ENCODE assay signal across 34 cellular contexts in genomic region chr4:187085339-187085738, GRCh38.
DNase-seq lines count a peak whose midpoint lies in the region; ATAC-seq, FAIRE-seq and TF ChIP-seq lines count a peak whose summit lies in the region.
"Had no signal": no experiment of that assay in that cellular context is flagged by ENCODE, and none has a peak within 500 bp of the region (broad histone marks: within the 10 kb centered on the region; RNA-seq: fewer than 3 reads in every experiment).

No MANE protein-coding gene starts in this region.

- H4K20me1 ChIP-seq in HepG2 (ENCODE audit: insufficient read depth, low read length) (no peaks in the 10 kb centered on the region), IMR-90 (ENCODE audit: insufficient read depth, low read length) (no peaks in the 10 kb centered on the region), K562 (replicated peaks; ENCODE audit: control insufficient read depth, insufficient read depth, low read length) (no peaks in the 10 kb centered on the region)
- H4K20me1 ChIP-seq: BLaER1; BLaER1 treated with 17β-estradiol and CSF1 and Interleukin-3, amounts not matched to agents 10 nM and 100 nM had no signal

- no peak for DNase-seq in HepG2 (ENCODE audit: low spot score)
- no peak for DNase-seq in right lobe of liver
- no peak for DNase-seq in A549 (ENCODE audit: low read depth in 1 of 2, low spot score in 1 of 2)
- DNase-seq in IMR-90: no peak
- no peak for DNase-seq in K562 (ENCODE audit: extremely low read depth in 1 of 4, low spot score in 3 of 4)
- DNase-seq in sigmoid colon: no peak
- DNase-seq in left lobe of liver (ENCODE audit: low spot score): no peak
- no peak for DNase-seq in GM20000 (ENCODE audit: low spot score)
- DNase-seq: 8988T; ACHN; AML-193; BE2C; C1 segment of cervical spinal cord; Caco-2; Calu3; CD4-positive, alpha-beta memory T cell; CD4-positive, alpha-beta T cell; CD4-positive, CD25-positive, alpha-beta regulatory T cell; CD8-positive, alpha-beta memory T cell; CD8-positive, alpha-beta T cell; COR-L47; DMS 273 treated with DMSO at 0.1 percent for 48 hours; DMS153; DMS53; DMS79; DMS79 treated with DMSO at 0.1 percent for 48 hours; DND-41; EL had no signal

- no peaks in the 10 kb centered on the region for H3K79me1 ChIP-seq in IMR-90 (ENCODE audit: low read depth in 1 of 2, low read length in 2 of 2)

- WGBS in HepG2 (ENCODE audit: low lambda C conversion rate): 77% methylated on average over 3 of the region's 3 CpGs
- WGBS in right lobe of liver (ENCODE audit: insufficient coverage, low coverage, low lambda C conversion rate, missing lambda C conversion rate): 68% methylated on average over 3 of the region's 3 CpGs
- WGBS in A549 (ENCODE audit: missing lambda C conversion rate): 85% methylated on average over 3 of the region's 3 CpGs
- WGBS in IMR-90 (ENCODE audit: extremely low coverage in 2 of 2, insufficient read length in 1 of 2), 2 experiments: no CpG with 5 or more reads among the region's 3 CpGs
- 3% methylated on average over 3 of the region's 3 CpGs for WGBS in K562 (ENCODE audit: insufficient coverage, low coverage, missing lambda C conversion rate)
- WGBS in sigmoid colon, 2 donors: 93 to 97% methylated on average over 3 of the region's 3 CpGs

- H3K9me3 ChIP-seq in HepG2 (ENCODE audit: low read length) (no peaks in the 10 kb centered on the region), right lobe of liver (no peaks in the 10 kb centered on the region), A549 (no peaks in the 10 kb centered on the region), IMR-90 (ENCODE audit: control insufficient read depth, insufficient read depth, low read length) (no peaks in the 10 kb centered on the region), K562 (replicated peaks; ENCODE audit: control insufficient read depth, insufficient read depth, low read depth, low read length) (no peaks in the 10 kb centered on the region), sigmoid colon (no peaks in the 10 kb centered on the region)
- H3K9me3 ChIP-seq: BE2C; BLaER1; BLaER1 treated with 17β-estradiol and CSF1 and Interleukin-3, amounts not matched to agents 10 nM and 100 nM; Caco-2 had no signal

- no peak for TF ChIP-seq RAD21 in HepG2 (CRISPR knock-in tag; IDR thresholded peaks at IDR 0.05)
- no peak for TF ChIP-seq RAD21 in A549 (conservative IDR thresholded peaks at IDR 0.05 in 1 of 2, IDR thresholded peaks at IDR 0.05 in 1 of 2)
- no peak for TF ChIP-seq RAD21 in IMR-90 (IDR thresholded peaks at IDR 0.05; ENCODE audit: low read length)
- no peak for TF ChIP-seq RAD21 in K562 (CRISPR knock-in tag; conservative IDR thresholded peaks at IDR 0.05 in 1 of 2, IDR thresholded peaks at IDR 0.05 in 1 of 2)

- FAIRE-seq in HepG2 (lab: Jason Lieb, UNC) (no peak), A549 (lab: Jason Lieb, UNC) (no peak), K562 (lab: Jason Lieb, UNC) (no peak)
- FAIRE-seq: A204.1, D721Med had no signal

- TF ChIP-seq POLR2A in HepG2 (IDR thresholded peaks at IDR 0.05; ENCODE audit: insufficient read depth in 1 of 2, low read depth in 2 of 2, low read length in 2 of 2) (no peak), right lobe of liver (IDR thresholded peaks at IDR 0.05) (no peak), A549 (IDR thresholded peaks at IDR 0.05; ENCODE audit: low read length) (no peak), IMR-90 (IDR thresholded peaks at IDR 0.05; ENCODE audit: low read depth, low read length) (no peak), K562 (conservative IDR thresholded peaks at IDR 0.05) (no peak), sigmoid colon (IDR thresholded peaks at IDR 0.05) (no peak)

- no peak overlapping the region for H3K23ac ChIP-seq in IMR-90 (ENCODE audit: low read depth, low read length)

- H3K36me3 ChIP-seq in HepG2 (replicated peaks in 1 of 2; ENCODE audit: control insufficient read depth in 1 of 2, insufficient read depth in 2 of 2, low read length in 2 of 2) (no peaks in the 10 kb centered on the region), right lobe of liver (no peaks in the 10 kb centered on the region), IMR-90 (ENCODE audit: control insufficient read depth, insufficient read depth, low read length) (no peaks in the 10 kb centered on the region), K562 (ENCODE audit: control insufficient read depth, insufficient read depth, low read length) (no peaks in the 10 kb centered on the region), sigmoid colon (no peaks in the 10 kb centered on the region)
- H3K36me3 ChIP-seq: BE2C; BLaER1; BLaER1 treated with 17β-estradiol and CSF1 and Interleukin-3, amounts not matched to agents 10 nM and 100 nM had no signal

- H2AFZ ChIP-seq in HepG2 (ENCODE audit: low read length): no peak overlapping the region
- H2AFZ ChIP-seq in IMR-90 (replicated peaks; ENCODE audit: low read length, poor library complexity): no peak overlapping the region
- H2AFZ ChIP-seq in K562 (ENCODE audit: low read depth, low read length): no peak overlapping the region

- H2AK5ac ChIP-seq in IMR-90 (ENCODE audit: low read depth, low read length): no peak overlapping the region

- H3K14ac ChIP-seq in IMR-90 (replicated peaks; ENCODE audit: low read depth, low read length): no peak overlapping the region

- no peak overlapping the region for H2BK20ac ChIP-seq in IMR-90 (ENCODE audit: low read depth, low read length)

- H4K8ac ChIP-seq in IMR-90 (ENCODE audit: low read depth in 2 of 2, low read length in 2 of 2): no peak overlapping the region

- no peaks in the 10 kb centered on the region for H3K4me1 ChIP-seq in HepG2 (ENCODE audit: insufficient read depth, low read length)
- H3K4me1 ChIP-seq in right lobe of liver: no peaks in the 10 kb centered on the region
- H3K4me1 ChIP-seq in A549: no peaks in the 10 kb centered on the region
- H3K4me1 ChIP-seq in IMR-90 (ENCODE audit: control insufficient read depth, insufficient read depth, low read length): no peaks in the 10 kb centered on the region
- H3K4me1 ChIP-seq in K562 (replicated peaks in 1 of 2; ENCODE audit: control insufficient read depth in 2 of 2, insufficient read depth in 2 of 2, low read length in 2 of 2): no peaks in the 10 kb centered on the region
- H3K4me1 ChIP-seq in sigmoid colon: no peaks in the 10 kb centered on the region
- H3K4me1 ChIP-seq: BE2C, Caco-2 had no signal

- ATAC-seq in HepG2: no peak
- no peak for ATAC-seq in right lobe of liver
- no peak for ATAC-seq in A549
- no peak for ATAC-seq in IMR-90 (ENCODE audit: low read depth)
- ATAC-seq in K562: no peak
- no peak for ATAC-seq in left lobe of liver
- ATAC-seq: CD8-positive, alpha-beta T cell had no signal

- H2BK15ac ChIP-seq in IMR-90 (ENCODE audit: low read depth, low read length): no peak overlapping the region

- peaks cover 0 to 26% of the 10 kb centered on the region in 2 experiments; a peak in 2 of 5 replicates for H3K27me3 ChIP-seq in HepG2 (ENCODE audit: control insufficient read depth in 1 of 2, insufficient read depth in 2 of 2, low read length in 2 of 2)
- no peaks in the 10 kb centered on the region for H3K27me3 ChIP-seq in right lobe of liver
- no peaks in the 10 kb centered on the region for H3K27me3 ChIP-seq in IMR-90 (ENCODE audit: control insufficient read depth, insufficient read depth, low read length)
- H3K27me3 ChIP-seq in K562 (ENCODE audit: control insufficient read depth in 2 of 2, insufficient read depth in 2 of 2, low read length in 2 of 2): peaks cover 2 to 5% of the 10 kb centered on the region in 2 experiments; a peak in 3 of 5 replicates
- H3K27me3 ChIP-seq in sigmoid colon: no peaks in the 10 kb centered on the region
- H3K27me3 ChIP-seq: BE2C; BLaER1; BLaER1 treated with 17β-estradiol and CSF1 and Interleukin-3, amounts not matched to agents 10 nM and 100 nM had no signal

- H3K27ac ChIP-seq in HepG2 (ENCODE audit: extremely low read length, insufficient read depth, low read length): no peak overlapping the region
- H3K27ac ChIP-seq in right lobe of liver: no peak overlapping the region
- no peak overlapping the region for H3K27ac ChIP-seq in A549
- H3K27ac ChIP-seq in IMR-90 (ENCODE audit: insufficient read depth, low read length): no peak overlapping the region
- H3K27ac ChIP-seq in K562 (ENCODE audit: extremely low read depth, low read depth, low read length): no peak overlapping the region
- no peak overlapping the region for H3K27ac ChIP-seq in sigmoid colon
- H3K27ac ChIP-seq: 22Rv1; BLaER1; BLaER1 treated with 17β-estradiol and CSF1 and Interleukin-3, amounts not matched to agents 10 nM and 100 nM; C4-2B had no signal

- intact Hi-C loops in HepG2 (cut with micrococcal nuclease; ENCODE audit: unreplicated experiment): loop anchor here (10.0 kb wide), 1 partner anchor 361 kb away; the partner anchor contains the start of gene FAT1
- intact Hi-C loops in right lobe of liver (cut with DNase I): no loop called here
- intact Hi-C loops in IMR-90 (cut with micrococcal nuclease): no loop called here
- intact Hi-C loops in K562 (cut with micrococcal nuclease): no loop called here
- intact Hi-C loops in sigmoid colon (cut with DNase I): no loop called here

- H3K56ac ChIP-seq in IMR-90 (ENCODE audit: extremely low read depth, insufficient read depth, low read length): no peak overlapping the region

- no peak overlapping the region for H4K91ac ChIP-seq in IMR-90 (ENCODE audit: insufficient read depth, low read depth, low read length)

- POLR2A ChIA-PET in HepG2 (lab: Yijun Ruan, JAX) (no interaction called here), A549 (lab: Yijun Ruan, JAX) (no interaction called here), IMR-90 (lab: Charles Lee; ENCODE audit: unreplicated experiment) (no interaction called here), K562 (lab: Yijun Ruan, JAX) (no interaction called here)

- H3K9ac ChIP-seq in HepG2 (ENCODE audit: insufficient read depth, low read depth, low read length): no peak overlapping the region
- no peak overlapping the region for H3K9ac ChIP-seq in IMR-90 (ENCODE audit: low read depth, low read length)
- no peak overlapping the region for H3K9ac ChIP-seq in K562 (ENCODE audit: insufficient read depth in 1 of 2, low read depth in 2 of 2, low read length in 2 of 2)
- H3K9ac ChIP-seq: BLaER1; BLaER1 treated with 17β-estradiol and CSF1 and Interleukin-3, amounts not matched to agents 10 nM and 100 nM had no signal

- BruUV-seq in HepG2 (replicated peaks; lab: Mats Ljungman, UMichigan) (no TSS peak), IMR-90 (replicated peaks; lab: Mats Ljungman, UMichigan) (no TSS peak), K562 (replicated peaks; lab: Mats Ljungman, UMichigan) (no TSS peak)

- H3K4ac ChIP-seq in IMR-90 (ENCODE audit: low read depth, low read length): no peak overlapping the region

- H3K4me2 ChIP-seq in HepG2 (ENCODE audit: low read depth, low read length): no peak overlapping the region
- H3K4me2 ChIP-seq in A549: no peak overlapping the region
- no peak overlapping the region for H3K4me2 ChIP-seq in IMR-90 (ENCODE audit: low read depth, low read length)
- no peak overlapping the region for H3K4me2 ChIP-seq in K562 (ENCODE audit: insufficient read depth, low read length)

- no peak for TF ChIP-seq CTCF in HepG2 (CRISPR knock-in tag; IDR thresholded peaks at IDR 0.05)
- TF ChIP-seq CTCF in right lobe of liver (IDR thresholded peaks at IDR 0.05): no peak
- no peak for TF ChIP-seq CTCF in A549 (IDR thresholded peaks at IDR 0.05)
- no peak for TF ChIP-seq CTCF in IMR-90 (conservative IDR thresholded peaks at IDR 0.05; ENCODE audit: low read depth, low read length)
- TF ChIP-seq CTCF in K562 (IDR thresholded peaks at IDR 0.05 in 2 of 3, conservative IDR thresholded peaks at IDR 0.05 in 1 of 3; ENCODE audit: insufficient read depth in 2 of 3, low read depth in 1 of 3, low read length in 3 of 3): no peak
- TF ChIP-seq CTCF in sigmoid colon (IDR thresholded peaks at IDR 0.05): no peak
- TF ChIP-seq CTCF in GM20000 (IDR thresholded peaks at IDR 0.05; ENCODE audit: extremely low read depth, missing control alignments): no peak

- H3K79me2 ChIP-seq in HepG2 (ENCODE audit: insufficient read depth, low read length) (no peaks in the 10 kb centered on the region), K562 (ENCODE audit: control insufficient read depth, insufficient read depth, low read length) (no peaks in the 10 kb centered on the region)

- no peak overlapping the region for H2AK9ac ChIP-seq in IMR-90 (replicated peaks; ENCODE audit: low read depth, low read length, poor library complexity)

- TF ChIP-seq EP300 in HepG2 (IDR thresholded peaks at IDR 0.05; ENCODE audit: low read depth in 2 of 2, low read length in 2 of 2) (no peak), HepG2 (CRISPR knock-in tag; IDR thresholded peaks at IDR 0.05; ENCODE audit: borderline replicate concordance) (no peak), A549 (IDR thresholded peaks at IDR 0.05) (no peak), K562 (IDR thresholded peaks at IDR 0.05; ENCODE audit: low read length) (no peak), sigmoid colon (IDR thresholded peaks at IDR 0.05) (no peak)

- CTCF ChIA-PET in HepG2 (lab: Yijun Ruan, JAX; ENCODE audit: low intra/inter-chr PET ratio, low total read pairs) (no interaction called here), A549 (lab: Yijun Ruan, JAX) (no interaction called here), IMR-90 (lab: Yijun Ruan, JAX) (no interaction called here), K562 (lab: Yijun Ruan, JAX; ENCODE audit: low intra/inter-chr PET ratio) (no interaction called here)

- H3K9me1 ChIP-seq in IMR-90 (ENCODE audit: insufficient read depth, low read length) (no peaks in the 10 kb centered on the region; the same call in 1 of the 2 replicates), K562 (ENCODE audit: control insufficient read depth, insufficient read depth, low read length) (no peaks in the 10 kb centered on the region)

- H2BK120ac ChIP-seq in IMR-90 (ENCODE audit: low read depth, low read length): no peak overlapping the region

- dilution Hi-C loops in IMR-90 (cut with HindIII; ENCODE audit: low sequenced_read_pairs, unreplicated experiment): no loop called here

- in situ Hi-C loops in HepG2 (cut with HindIII; ENCODE audit: extremely low pct_ligation_motif_present, low pct_unique_long_range_greater_than_20kb) (no loop called here), IMR-90 (cut with MboI; ENCODE audit: low sequenced_read_pairs) (no loop called here), K562 (cut with MboI) (no loop called here)

- H2BK5ac ChIP-seq in IMR-90 (ENCODE audit: low read depth, low read length, poor library complexity, severe bottlenecking): no peak overlapping the region

- no peak overlapping the region for H4K5ac ChIP-seq in IMR-90 (ENCODE audit: low read depth, low read length)

- no peak overlapping the region for H3K18ac ChIP-seq in IMR-90 (ENCODE audit: low read depth, low read length)

- no peak overlapping the region for H3K4me3 ChIP-seq in HepG2 (replicated peaks in 1 of 3; ENCODE audit: insufficient read depth in 1 of 3, low read depth in 2 of 3, low read length in 3 of 3)
- no peak overlapping the region for H3K4me3 ChIP-seq in right lobe of liver
- H3K4me3 ChIP-seq in A549: no peak overlapping the region
- H3K4me3 ChIP-seq in IMR-90 (ENCODE audit: insufficient read depth, low read depth, low read length): no peak overlapping the region
- no peak overlapping the region for H3K4me3 ChIP-seq in K562
- no peak overlapping the region for H3K4me3 ChIP-seq in sigmoid colon
- H3K4me3 ChIP-seq: BLaER1; BLaER1 treated with 17β-estradiol and CSF1 and Interleukin-3, amounts not matched to agents 10 nM and 100 nM had no signal

Comparison
In these comparisons a context has a peak if more than half of its experiments do, and no peak if none do; other contexts are left out.
1. Of the 241 proteins assayed by ChIP-seq in both HepG2 and K562: peak only in HepG2: MAFK; only in K562: none; in both: MAFF; in neither: 239.